8 cellular contexts compared by ENCODE assay signal in genomic region chr16:85010931-85011845, GRCh38. TPM values are rescaled to one million over a fixed set of nuclear protein-coding genes. Genes with fewer than 3 reads are reported as not detected.
A peak's percentile ranks its signal among the peaks of the same experiment; 100 is the strongest.
DNase-seq lines count a peak whose midpoint lies in the region; ATAC-seq and TF ChIP-seq lines count a peak whose summit lies in the region.

ZDHHC7 (minus strand) TSS chr16:85011535; CDS start chr16:84990618, 20,917 bp downstream.

- H3K27me3 Mint-ChIP-seq in IgD-negative memory B cell: peaks cover 5% of the 10 kb centered on the region
- no peaks in the 10 kb centered on the region for H3K27me3 Mint-ChIP-seq in activated T-helper 17 cell treated with anti-CD3 and anti-CD28 coated beads, Interleukin-2, amount 50 U/mL, for 72 hours
- H3K27me3 Mint-ChIP-seq in natural killer cell treated with Interleukin-12 subunit alpha and Interleukin-12 subunit beta and Interleukin-15 and Interleukin-18, amount 100 ng/mL, for 72 hours: no peaks in the 10 kb centered on the region

- CTCF ChIA-PET in RWPE1 (lab: Yijun Ruan, JAX): interaction anchor here (1.5 kb wide), 1 partner anchor 76 kb away, joined by 10 read pairs; no protein-coding TSS in a partner anchor

- peak within 1 kb of the TSS; percentile 97 to 99 (median 98) for H3K27ac Mint-ChIP-seq in IgD-negative memory B cell
- H3K27ac Mint-ChIP-seq in activated T-helper 17 cell treated with anti-CD3 and anti-CD28 coated beads, Interleukin-2, amount 50 U/mL, for 72 hours: peak within 1 kb of the TSS; percentile 99
- H3K27ac Mint-ChIP-seq in natural killer cell treated with Interleukin-12 subunit alpha and Interleukin-12 subunit beta and Interleukin-15 and Interleukin-18, amount 100 ng/mL, for 72 hours: peak within 1 kb of the TSS; percentile 95 to 97

- peaks cover 13 to 27% (median 22%) of the 10 kb centered on the region in 3 donors for H3K4me1 Mint-ChIP-seq in IgD-negative memory B cell
- peaks cover 10% of the 10 kb centered on the region for H3K4me1 Mint-ChIP-seq in activated T-helper 17 cell treated with anti-CD3 and anti-CD28 coated beads, Interleukin-2, amount 50 U/mL, for 72 hours
- H3K4me1 Mint-ChIP-seq in natural killer cell treated with Interleukin-12 subunit alpha and Interleukin-12 subunit beta and Interleukin-15 and Interleukin-18, amount 100 ng/mL, for 72 hours (ENCODE audit: low read depth in 2 of 2): peaks cover 24 to 29% of the 10 kb centered on the region in 2 donors

- H3K9me3 Mint-ChIP-seq in IgD-negative memory B cell: peaks cover 0 to 2% (median 0%) of the 10 kb centered on the region in 3 donors
- H3K9me3 Mint-ChIP-seq in activated T-helper 17 cell treated with anti-CD3 and anti-CD28 coated beads, Interleukin-2, amount 50 U/mL, for 72 hours: no peaks in the 10 kb centered on the region
- no peaks in the 10 kb centered on the region for H3K9me3 Mint-ChIP-seq in natural killer cell treated with Interleukin-12 subunit alpha and Interleukin-12 subunit beta and Interleukin-15 and Interleukin-18, amount 100 ng/mL, for 72 hours

- ATAC-seq in GM21528 (IDR thresholded peaks at IDR 0.05; ENCODE audit: low FRiP score, unreplicated experiment): peak; percentile 94
- peak; percentile 98 for ATAC-seq in activated T-helper 17 cell treated with anti-CD3 and anti-CD28 coated beads, Interleukin-2, amount 50 U/mL, for 72 hours (replicated peaks)
- ATAC-seq in natural killer cell treated with Interleukin-12 subunit alpha and Interleukin-12 subunit beta and Interleukin-15 and Interleukin-18, amount 100 ng/mL, for 72 hours: peak; percentile 97 to 98
- peak; percentile 95 for ATAC-seq in stimulated activated naive CD8-positive, alpha-beta T cell treated with anti-CD3 and anti-CD28 coated beads, Interleukin-15, Interleukin-2, amounts not matched to agents 100 U/mL and 50 U/mL, for 24 hours

- DNase-seq in DMS53 (lab: John Stamatoyannopoulos, UW) (peak; percentile 89), RWPE1 (ENCODE audit: low spot score) (peak; percentile 80), fibroblast of mammary gland (ENCODE audit: low read depth) (peak; percentile 83)
- DNase-seq in natural killer cell treated with Interleukin-12 subunit alpha and Interleukin-12 subunit beta and Interleukin-15 and Interleukin-18, amount 100 ng/mL, for 72 hours (ENCODE audit: low spot score): peak; percentile 88
- DNase-seq in stimulated activated naive CD8-positive, alpha-beta T cell treated with anti-CD3 and anti-CD28 coated beads, Interleukin-15, Interleukin-2, amounts not matched to agents 100 U/mL and 50 U/mL, for 24 hours: peak; percentile 91

- peak within 1 kb of the TSS; percentile 95 to 99 (median 98) for H3K4me3 Mint-ChIP-seq in IgD-negative memory B cell
- H3K4me3 Mint-ChIP-seq in activated T-helper 17 cell treated with anti-CD3 and anti-CD28 coated beads, Interleukin-2, amount 50 U/mL, for 72 hours: peak within 1 kb of the TSS; percentile 100
- peak within 1 kb of the TSS; percentile 98 for H3K4me3 Mint-ChIP-seq in natural killer cell treated with Interleukin-12 subunit alpha and Interleukin-12 subunit beta and Interleukin-15 and Interleukin-18, amount 100 ng/mL, for 72 hours

- peaks cover 2% of the 10 kb centered on the region for H3K36me3 Mint-ChIP-seq in IgD-negative memory B cell
- peaks cover 15% of the 10 kb centered on the region for H3K36me3 Mint-ChIP-seq in activated T-helper 17 cell treated with anti-CD3 and anti-CD28 coated beads, Interleukin-2, amount 50 U/mL, for 72 hours (ENCODE audit: low read depth)
- no peaks in the 10 kb centered on the region for H3K36me3 Mint-ChIP-seq in natural killer cell treated with Interleukin-12 subunit alpha and Interleukin-12 subunit beta and Interleukin-15 and Interleukin-18, amount 100 ng/mL, for 72 hours

- TF ChIP-seq CTCF in RWPE1 (conservative IDR thresholded peaks at IDR 0.05; ENCODE audit: low read depth) (no peak), fibroblast of mammary gland (conservative IDR thresholded peaks at IDR 0.05; ENCODE audit: control insufficient read depth, insufficient read depth, low read depth, low read length) (no peak)

- peak within 1 kb of the TSS; percentile 93 for H3K27ac ChIP-seq in RWPE1

- H3K4me3 ChIP-seq in fibroblast of mammary gland (ENCODE audit: control insufficient read depth, low read depth, low read length): peak within 1 kb of the TSS; percentile 79

- POLR2A ChIA-PET in RWPE1 (lab: Yijun Ruan, JAX; ENCODE audit: low non-redundant PET): interaction anchor here (0.5 to 1.1 kb wide), 6 partner anchors 8 to 358 kb away, joined by 3 to 8 read pairs (median 3); no protein-coding TSS in a partner anchor

RNA-seq across cellular contexts. Expression of gene ZDHHC7, which starts in this region (rescaled TPM):
- 30.8 TPM for polyA plus RNA-seq in IgD-negative memory B cell
- 10 to 100 TPM; 25.2 to 32.9 TPM for total RNA-seq in activated T-helper 17 cell treated with anti-CD3 and anti-CD28 coated beads, Interleukin-2, amount 50 U/mL, for 72 hours
- 10 to 100 TPM; 28.5 to 43.9 TPM for total RNA-seq in natural killer cell treated with Interleukin-12 subunit alpha and Interleukin-12 subunit beta and Interleukin-15 and Interleukin-18, amount 100 ng/mL, for 72 hours

Comparison
In these comparisons a context has a peak if more than half of its experiments do, and no peak if none do; other contexts are left out.
1. Peak in every context shown above with its lines: DNase-seq, ATAC-seq, H3K4me3 ChIP-seq and H3K27ac ChIP-seq.